Comparison of ENCODE assay signal across 2 cellular contexts in genomic region chr3:43473228-43473627, GRCh38.
TF ChIP-seq lines count a peak whose summit lies in the region.

No MANE protein-coding gene starts in this region.

TF ChIP-seq in GM23338, 12 proteins besides CTCF, POLR2A, EP300 and RAD21 (continued from another document):
- TF ChIP-seq ZNF331 (CRISPR knock-in tag; IDR thresholded peaks at IDR 0.05; ENCODE audit: low read depth) (no peak), ZNF462 (CRISPR knock-in tag; IDR thresholded peaks at IDR 0.05) (no peak), EZH2phosphoT487 (IDR thresholded peaks at IDR 0.05; ENCODE audit: unreplicated experiment) (no peak), REST (IDR thresholded peaks at IDR 0.05; ENCODE audit: unreplicated experiment) (no peak), POLR2AphosphoS5 (IDR thresholded peaks at IDR 0.05; ENCODE audit: low read depth) (no peak), NANOG (IDR thresholded peaks at IDR 0.05; ENCODE audit: borderline replicate concordance) (no peak), EZH2 (IDR thresholded peaks at IDR 0.05; ENCODE audit: low read depth, unreplicated experiment) (no peak)

TF ChIP-seq in K562, 482 proteins besides CTCF, POLR2A, EP300 and RAD21 (continued from another document):
- no peak for TF ChIP-seq RREB1 (CRISPR knock-in tag; IDR thresholded peaks at IDR 0.05)
- TF ChIP-seq NFYB (IDR thresholded peaks at IDR 0.05; ENCODE audit: extremely low read depth, insufficient read length), result no peak
- TF ChIP-seq FOXP1 (CRISPR knock-in tag; IDR thresholded peaks at IDR 0.05), result no peak
- TF ChIP-seq SMARCE1 (IDR thresholded peaks at IDR 0.05), result no peak
- TF ChIP-seq ELK1 (CRISPR knock-in tag; IDR thresholded peaks at IDR 0.05), result no peak
- no peak for TF ChIP-seq OTX1 (CRISPR knock-in tag; IDR thresholded peaks at IDR 0.05)
- no peak for TF ChIP-seq COPS2 (conservative IDR thresholded peaks at IDR 0.05)
- TF ChIP-seq PHF8 (IDR thresholded peaks at IDR 0.05; ENCODE audit: borderline replicate concordance, low read length), result no peak
- TF ChIP-seq TBP (optimal IDR thresholded peaks at IDR 0.05; ENCODE audit: low read depth, low read length), result no peak
- no peak for TF ChIP-seq TAF1 (IDR thresholded peaks at IDR 0.05; ENCODE audit: control insufficient read depth, extremely low read depth, insufficient read depth, low read length, severe bottlenecking)
- TF ChIP-seq U2AF2 (optimal IDR thresholded peaks at IDR 0.05; ENCODE audit: low read depth, low read length), result no peak
- no peak for TF ChIP-seq TAF7 (tag; IDR thresholded peaks at IDR 0.05)
- no peak for TF ChIP-seq POLR2AphosphoS5 (IDR thresholded peaks at IDR 0.05; ENCODE audit: control insufficient read depth, insufficient read depth, low read depth, low read length)
- no peak for TF ChIP-seq ZNF699 (CRISPR knock-in tag; IDR thresholded peaks at IDR 0.05; ENCODE audit: insufficient replicate concordance)
- TF ChIP-seq TEAD1 (CRISPR knock-in tag; IDR thresholded peaks at IDR 0.05), result no peak
- TF ChIP-seq KLF16 (IDR thresholded peaks at IDR 0.05), result no peak
